In the genomic region with DNA sequence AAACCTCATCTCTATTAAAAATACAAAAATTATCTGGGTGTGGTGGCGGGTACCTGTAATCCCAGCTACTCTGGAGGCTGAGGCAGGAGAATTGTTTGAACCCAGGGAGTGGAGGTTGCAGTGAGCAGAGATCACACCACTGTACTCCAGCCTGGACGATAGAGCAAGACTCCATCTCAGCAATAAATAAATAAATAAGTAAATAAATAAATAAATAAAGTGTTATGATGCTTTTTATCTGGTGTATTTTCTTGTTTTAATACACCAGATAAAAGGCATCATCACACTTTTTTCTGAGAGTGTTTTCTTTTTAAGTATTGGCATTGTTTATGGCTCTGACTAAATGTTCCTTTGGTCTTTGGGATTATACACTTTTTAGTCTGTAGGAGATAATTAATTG, we compare ENCODE assay signal across 19 cellular contexts. TPM values are rescaled to one million over a fixed set of nuclear protein-coding genes. Genes with fewer than 3 reads are reported as not detected.
"Had no signal": no experiment of that assay in that cellular context is flagged by ENCODE, and none has a peak within 500 bp of the region (broad histone marks: within the 10 kb centered on the region; RNA-seq: fewer than 3 reads in every experiment).

No MANE protein-coding gene starts in this region.

- H3K36me3 Mint-ChIP-seq: activated CD4-positive, alpha-beta memory T cell treated with anti-CD3 and anti-CD28 coated beads for 36 hours; activated CD8-positive, alpha-beta memory T cell treated with anti-CD3 and anti-CD28 coated beads, Interleukin-2, amount 10 ng/mL, durations not matched to agents 7 days and 5 days; activated naive CD8-positive, alpha-beta T cell treated with anti-CD3 and anti-CD28 coated beads, Interleukin-2, amount 10 ng/mL, durations not matched to agents 7 days and 5 days; natural killer cell treated with Interleukin-12 subunit alpha and Interleukin-12 subunit beta and Interleukin-15 and Interleukin-18, amount 100 ng/mL, for 72 hours; stimulated activated memory B cell treated with anti-CD40 and anti-IgM and Interleukin-4, amounts not matched to agents 10 μg/mL and 1 μg/mL and 100 μg/mL, for 72 hours; type B pancreatic cell had no signal

- H3K27ac ChIP-seq: coronary artery, lower lobe of right lung, testis had no signal

- H3K9me3 ChIP-seq: lower lobe of right lung, testis had no signal

- H3K36me3 ChIP-seq: lower lobe of right lung had no signal

- H3K9me3 Mint-ChIP-seq: activated B cell treated with CpG ODN at 0.5 μM for 24 hours; activated naive CD8-positive, alpha-beta T cell treated with anti-CD3 and anti-CD28 coated beads, Interleukin-2, amount 10 ng/mL, durations not matched to agents 7 days and 5 days; activated T-helper 17 cell treated with anti-CD3 and anti-CD28 coated beads, Interleukin-2, amount 50 U/mL, for 72 hours; natural killer cell treated with Interleukin-12 subunit alpha and Interleukin-12 subunit beta and Interleukin-15 and Interleukin-18, amount 100 ng/mL, for 72 hours; stimulated activated memory B cell treated with anti-CD40 and anti-IgM and Interleukin-4, amounts not matched to agents 10 μg/mL and 1 μg/mL and 100 μg/mL, for 72 hours; type B pancreatic cell had no signal

- H3K4me1 Mint-ChIP-seq: activated B cell treated with CpG ODN at 0.5 μM for 24 hours; activated CD8-positive, alpha-beta memory T cell treated with anti-CD3 and anti-CD28 coated beads, Interleukin-2, amount 10 ng/mL, durations not matched to agents 7 days and 5 days; activated naive CD8-positive, alpha-beta T cell treated with anti-CD3 and anti-CD28 coated beads, Interleukin-2, amount 10 ng/mL, durations not matched to agents 7 days and 5 days; activated T-helper 17 cell treated with anti-CD3 and anti-CD28 coated beads, Interleukin-2, amount 50 U/mL, for 72 hours; stimulated activated memory B cell treated with anti-CD40 and anti-IgM and Interleukin-4, amounts not matched to agents 10 μg/mL and 1 μg/mL and 100 μg/mL, for 72 hours had no signal

- H3K27ac Mint-ChIP-seq: activated B cell treated with CpG ODN at 0.5 μM for 24 hours; activated CD4-positive, alpha-beta memory T cell treated with anti-CD3 and anti-CD28 coated beads for 36 hours; activated CD8-positive, alpha-beta memory T cell treated with anti-CD3 and anti-CD28 coated beads, Interleukin-2, amount 10 ng/mL, durations not matched to agents 7 days and 5 days; activated naive CD8-positive, alpha-beta T cell treated with anti-CD3 and anti-CD28 coated beads, Interleukin-2, amount 10 ng/mL, durations not matched to agents 7 days and 5 days; activated T-helper 17 cell treated with anti-CD3 and anti-CD28 coated beads, Interleukin-2, amount 50 U/mL, for 72 hours; natural killer cell treated with Interleukin-12 subunit alpha and Interleukin-12 subunit beta and Interleukin-15 and Interleukin-18, amount 100 ng/mL, for 72 hours; stimulated activated memory B cell treated with anti-CD40 and anti-IgM and Interleukin-4, amounts not matched to agents 10 μg/mL and 1 μg/mL and 100 μg/mL, for 72 hours; type B pancreatic cell had no signal

- FAIRE-seq: islet of Langerhans had no signal

- H3K4me3 Mint-ChIP-seq: activated B cell treated with CpG ODN at 0.5 μM for 24 hours; activated CD4-positive, alpha-beta memory T cell treated with anti-CD3 and anti-CD28 coated beads for 36 hours; activated CD8-positive, alpha-beta memory T cell treated with anti-CD3 and anti-CD28 coated beads, Interleukin-2, amount 10 ng/mL, durations not matched to agents 7 days and 5 days; activated naive CD8-positive, alpha-beta T cell treated with anti-CD3 and anti-CD28 coated beads, Interleukin-2, amount 10 ng/mL, durations not matched to agents 7 days and 5 days; activated T-helper 17 cell treated with anti-CD3 and anti-CD28 coated beads, Interleukin-2, amount 50 U/mL, for 72 hours; natural killer cell treated with Interleukin-12 subunit alpha and Interleukin-12 subunit beta and Interleukin-15 and Interleukin-18, amount 100 ng/mL, for 72 hours; stimulated activated memory B cell treated with anti-CD40 and anti-IgM and Interleukin-4, amounts not matched to agents 10 μg/mL and 1 μg/mL and 100 μg/mL, for 72 hours; type B pancreatic cell had no signal

- DNase-seq: activated B cell treated with CpG ODN at 0.5 μM for 24 hours; activated CD4-positive, alpha-beta memory T cell treated with anti-CD3 and anti-CD28 coated beads for 36 hours; activated CD4-positive, alpha-beta T cell treated with anti-CD3 and anti-CD28 coated beads for 4 hours; activated CD8-positive, alpha-beta memory T cell treated with anti-CD3 and anti-CD28 coated beads, Interleukin-2, amount 10 ng/mL, durations not matched to agents 7 days and 5 days; activated naive CD4-positive, alpha-beta T cell; activated naive CD8-positive, alpha-beta T cell treated with anti-CD3 and anti-CD28 coated beads, Interleukin-2, amount 10 ng/mL, durations not matched to agents 7 days and 5 days; erythroblast; hippocampal formation; left cardiac atrium; lower lobe of right lung; stimulated activated CD4-positive, alpha-beta T cell treated with anti-CD3 and anti-CD28 coated beads, Interleukin-4, amount 100 ng/mL, for 4 hours; testis had no signal

- H3K4me1 ChIP-seq: lower lobe of right lung, testis had no signal

- ATAC-seq: activated CD8-positive, alpha-beta memory T cell treated with anti-CD3 and anti-CD28 coated beads, Interleukin-2, amount 10 ng/mL, durations not matched to agents 7 days and 5 days; activated T-helper 17 cell treated with anti-CD3 and anti-CD28 coated beads, Interleukin-2, amount 50 U/mL, for 72 hours; lower lobe of right lung; natural killer cell treated with Interleukin-12 subunit alpha and Interleukin-12 subunit beta and Interleukin-15 and Interleukin-18, amount 100 ng/mL, for 72 hours; stimulated activated memory B cell treated with anti-CD40 and anti-IgM and Interleukin-4, amounts not matched to agents 10 μg/mL and 1 μg/mL and 100 μg/mL, for 72 hours had no signal

- H3K4me3 ChIP-seq: coronary artery, lower lobe of right lung, testis had no signal

- H3K27me3 ChIP-seq: testis had no signal

RNA-seq across cellular contexts. Expression of a gene that starts 24.2 kb away (rescaled TPM):
- total RNA-seq: activated B cell treated with CpG ODN at 0.5 μM for 24 hours; activated CD4-positive, alpha-beta memory T cell treated with anti-CD3 and anti-CD28 coated beads for 36 hours; activated CD8-positive, alpha-beta memory T cell treated with anti-CD3 and anti-CD28 coated beads, Interleukin-2, amount 10 ng/mL, durations not matched to agents 7 days and 5 days; activated naive CD8-positive, alpha-beta T cell treated with anti-CD3 and anti-CD28 coated beads, Interleukin-2, amount 10 ng/mL, durations not matched to agents 7 days and 5 days; activated T-helper 17 cell treated with anti-CD3 and anti-CD28 coated beads, Interleukin-2, amount 50 U/mL, for 72 hours; left cardiac atrium; lower lobe of right lung; natural killer cell treated with Interleukin-12 subunit alpha and Interleukin-12 subunit beta and Interleukin-15 and Interleukin-18, amount 100 ng/mL, for 72 hours; posterior vena cava had no signal

RNA-seq across cellular contexts. Expression of a gene that starts 49.8 kb away (rescaled TPM):
- total RNA-seq: natural killer cell treated with Interleukin-12 subunit alpha and Interleukin-12 subunit beta and Interleukin-15 and Interleukin-18, amount 100 ng/mL, for 72 hours had no signal
